27 cellular contexts compared by ENCODE assay signal in genomic region chr7:156510966-156511365, GRCh38.
"Had no signal": no experiment of that assay in that cellular context is flagged by ENCODE, and none has a peak within 500 bp of the region (broad histone marks: within the 10 kb centered on the region; RNA-seq: fewer than 3 reads in every experiment).

No MANE protein-coding gene starts in this region.

- DNase-seq: stimulated activated CD4-positive, alpha-beta T cell treated with anti-CD3 and anti-CD28 coated beads, Interleukin-2, amount 100 ng/mL, for 48 hours; stimulated activated CD4-positive, alpha-beta T cell treated with anti-CD3 and anti-CD28 coated beads, Interleukin-4, amount 100 ng/mL, for 1 hour; stimulated activated CD4-positive, alpha-beta T cell treated with anti-CD3 and anti-CD28 coated beads, Interleukin-4, amount 100 ng/mL, for 24 hours; stimulated activated CD4-positive, alpha-beta T cell treated with anti-CD3 and anti-CD28 coated beads, Interleukin-4, amount 100 ng/mL, for 4 hours; stimulated activated CD8-positive, alpha-beta memory T cell treated with anti-CD3 and anti-CD28 coated beads, Interleukin-4, amount 100 ng/mL, for 48 hours; stimulated activated naive B cell treated with anti-CD40 and anti-IgM and Interleukin-4, amounts not matched to agents 10 μg/mL and 1 μg/mL and 100 μg/mL, for 72 hours; stimulated activated naive CD4-positive, alpha-beta T cell; stimulated activated naive CD4-positive, alpha-beta T cell treated with Interleukin-2 at 50 U/mL for 16 hours; stimulated activated naive CD8-positive, alpha-beta T cell treated with anti-CD3 and anti-CD28 coated beads, Interleukin-15, amount 100 ng/mL, for 72 hours; stimulated activated naive CD8-positive, alpha-beta T cell treated with anti-CD3 and anti-CD28 coated beads, Interleukin-15, Interleukin-2, amounts not matched to agents 100 U/mL and 50 U/mL, for 24 hours; stomach; substantia nigra; testis; thyroid gland; tibial artery; transverse colon; trophoblast cell; upper lobe of left lung; upper lobe of right lung; uterus had no signal

- H3K27me3 ChIP-seq: stomach, suprapubic skin, testis, thyroid gland, tibial artery, tibial nerve, transverse colon, upper lobe of left lung, upper lobe of right lung, uterus, vagina had no signal

- H3K9me3 ChIP-seq: testis, thyroid gland, upper lobe of right lung, uterus had no signal

- FAIRE-seq: urothelium cell line had no signal

- H3K4me3 ChIP-seq: stomach, suprapubic skin, testis, thoracic aorta, thyroid gland, tibial artery, tibial nerve, transverse colon, upper lobe of left lung, upper lobe of right lung, uterus, vagina had no signal

- H3K36me3 ChIP-seq: stomach, suprapubic skin, thoracic aorta, thyroid gland, tibial artery, transverse colon, upper lobe of left lung, upper lobe of right lung, uterus, vagina had no signal

- ATAC-seq: stimulated activated effector memory CD8-positive, alpha-beta T cell treated with anti-CD3 and anti-CD28 coated beads, Interleukin-12 subunit alpha, Interleukin-12 subunit beta, amount 100 ng/mL, for 72 hours; stimulated activated memory B cell treated with anti-CD40 and anti-IgM and Interleukin-4, amounts not matched to agents 10 μg/mL and 1 μg/mL and 100 μg/mL, for 72 hours; stimulated activated naive B cell treated with anti-CD40 and anti-IgM and Interleukin-4, amounts not matched to agents 10 μg/mL and 1 μg/mL and 100 μg/mL, for 72 hours; stimulated activated naive CD8-positive, alpha-beta T cell treated with anti-CD3 and anti-CD28 coated beads, Interleukin-15, amount 100 ng/mL, for 72 hours; stimulated activated naive CD8-positive, alpha-beta T cell treated with anti-CD3 and anti-CD28 coated beads, Interleukin-15, Interleukin-2, amounts not matched to agents 100 U/mL and 50 U/mL, for 24 hours; upper lobe of right lung had no signal

- H3K27ac ChIP-seq: stomach, suprapubic skin, testis, thoracic aorta, thyroid gland, tibial artery, tibial nerve, transverse colon, upper lobe of left lung, upper lobe of right lung, uterus, vagina had no signal

- H3K4me1 ChIP-seq: stomach, suprapubic skin, testis, thyroid gland, tibial artery, tibial nerve, transverse colon, upper lobe of left lung, upper lobe of right lung, uterus, vagina had no signal
